ENCODE assay signal across 20 cellular contexts in the genomic region with DNA sequence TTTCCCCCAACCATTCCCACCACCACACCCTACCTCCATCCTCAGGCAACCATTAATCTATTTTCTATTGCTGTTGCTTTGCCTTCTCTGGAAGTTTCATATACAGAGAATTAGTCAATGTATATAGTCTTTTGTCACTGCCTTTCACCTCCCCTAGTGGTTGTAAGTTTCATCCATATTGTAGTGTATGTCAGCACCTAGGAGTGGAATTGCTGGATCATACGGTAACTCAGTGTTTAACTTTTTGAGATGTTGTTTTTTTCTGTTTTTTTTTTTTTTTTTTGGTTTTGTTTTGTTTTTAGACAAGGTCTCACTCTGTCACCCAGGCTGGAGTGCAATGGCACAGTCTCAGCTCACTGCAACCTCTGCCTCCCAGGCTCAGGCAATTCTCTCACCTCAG. TPM values are rescaled to one million over a fixed set of nuclear protein-coding genes. Genes with fewer than 3 reads are reported as not detected.
DNase-seq lines count a peak whose midpoint lies in the region; ATAC-seq and TF ChIP-seq lines count a peak whose summit lies in the region.
"Had no signal": no experiment of that assay in that cellular context is flagged by ENCODE, and none has a peak within 500 bp of the region (broad histone marks: within the 10 kb centered on the region; RNA-seq: fewer than 3 reads in every experiment).

No MANE protein-coding gene starts in this region.

- H3K9me2 ChIP-seq in GM23338 (ENCODE audit: insufficient read depth): no peaks in the 10 kb centered on the region

- peaks cover 5% of the 10 kb centered on the region for H3K4me1 Mint-ChIP-seq in CD8-positive, alpha-beta T cell (ENCODE audit: low read depth)
- H3K4me1 Mint-ChIP-seq in GM23338 (peaks cover 18% of the 10 kb centered on the region), endodermal cell (no peaks in the 10 kb centered on the region)

- H3K36me3 ChIP-seq in CD8-positive, alpha-beta T cell (ENCODE audit: insufficient read depth, low read length): no peaks in the 10 kb centered on the region
- H3K36me3 ChIP-seq in GM23338 (ENCODE audit: insufficient read depth) (no peaks in the 10 kb centered on the region), endodermal cell (ENCODE audit: control insufficient read depth, insufficient read depth, low read length) (no peaks in the 10 kb centered on the region), skeletal muscle tissue (ENCODE audit: control insufficient read depth in 3 of 3, insufficient read depth in 3 of 3, low read length in 3 of 3) (peaks cover 0 to 14% (median 5%) of the 10 kb centered on the region in 3 donors)

- no peaks in the 10 kb centered on the region for H3K9me3 Mint-ChIP-seq in CD8-positive, alpha-beta T cell
- H3K9me3 Mint-ChIP-seq in GM23338: no peaks in the 10 kb centered on the region
- no peaks in the 10 kb centered on the region for H3K9me3 Mint-ChIP-seq in endodermal cell
- H3K9me3 Mint-ChIP-seq: CD8-positive, alpha-beta memory T cell had no signal

- H3K9ac ChIP-seq in endodermal cell (ENCODE audit: extremely low read depth, low read length, poor library complexity, severe bottlenecking) (no peak overlapping the region), skeletal muscle tissue (ENCODE audit: low read depth in 1 of 3, low read length in 3 of 3) (no peak overlapping the region)
- H3K9ac ChIP-seq: BLaER1 treated with 17β-estradiol and CSF1 and Interleukin-3, amounts not matched to agents 10 nM and 100 nM had no signal

- peaks cover 11% of the 10 kb centered on the region for H3F3A ChIP-seq in GM23338 (replicated peaks; ENCODE audit: low read depth)

- DNase-seq in CD8-positive, alpha-beta T cell: no peak
- DNase-seq in GM23338 (ENCODE audit: low spot score) (no peak), endodermal cell (no peak), inferior parietal cortex (ENCODE audit: extremely low spot score) (no peak)
- no peak for DNase-seq in NK-92 treated with Interleukin-12 subunit alpha and Interleukin-12 subunit beta, amount 100 ng/mL, for 24 hours (lab: John Stamatoyannopoulos, UW)
- DNase-seq: CD8-positive, alpha-beta memory T cell; H7; IMR-90; Karpas-422; MG63; NCI-H1048; NCI-H1436; NCI-H1930; NCI-H345; NCI-H524 treated with DMSO at 0.1 percent for 48 hours; SJCRH30 had no signal

- H3K27me3 ChIP-seq in CD8-positive, alpha-beta T cell (ENCODE audit: insufficient read depth, low read length): no peaks in the 10 kb centered on the region
- H3K27me3 ChIP-seq in GM23338 (ENCODE audit: insufficient read depth) (no peaks in the 10 kb centered on the region), endodermal cell (ENCODE audit: control insufficient read depth, insufficient read depth, low read length, poor library complexity, severe bottlenecking) (no peaks in the 10 kb centered on the region), skeletal muscle tissue (ENCODE audit: control insufficient read depth in 3 of 3, insufficient read depth in 3 of 3, low read length in 3 of 3) (no peaks in the 10 kb centered on the region)
- H3K27me3 ChIP-seq: BLaER1 treated with 17β-estradiol and CSF1 and Interleukin-3, amounts not matched to agents 10 nM and 100 nM; MG63; SJCRH30 had no signal

- no peak overlapping the region for H3K4me3 Mint-ChIP-seq in CD8-positive, alpha-beta T cell
- H3K4me3 Mint-ChIP-seq in GM23338: no peak overlapping the region
- H3K4me3 Mint-ChIP-seq in endodermal cell: no peak overlapping the region
- H3K4me3 Mint-ChIP-seq: CD8-positive, alpha-beta memory T cell had no signal

- H3K79me2 ChIP-seq in GM23338 (replicated peaks; ENCODE audit: insufficient read depth): peaks cover 36% of the 10 kb centered on the region

- H3K4me3 ChIP-seq in CD8-positive, alpha-beta T cell (ENCODE audit: low read depth, low read length): no peak overlapping the region
- H3K4me3 ChIP-seq in GM23338: no peak overlapping the region
- no peak overlapping the region for H3K4me3 ChIP-seq in endodermal cell (ENCODE audit: low read length)
- no peak overlapping the region for H3K4me3 ChIP-seq in skeletal muscle tissue (ENCODE audit: low read length in 3 of 3)
- H3K4me3 ChIP-seq: BLaER1 treated with 17β-estradiol and CSF1 and Interleukin-3, amounts not matched to agents 10 nM and 100 nM; MG63; SJCRH30 had no signal

- ATAC-seq in CD8-positive, alpha-beta T cell: no peak
- ATAC-seq in GM23338: no peak
- ATAC-seq in GM19467 (IDR thresholded peaks at IDR 0.05; ENCODE audit: unreplicated experiment): no peak

- no peaks in the 10 kb centered on the region for H3K27me3 Mint-ChIP-seq in CD8-positive, alpha-beta T cell (ENCODE audit: low read depth)
- no peaks in the 10 kb centered on the region for H3K27me3 Mint-ChIP-seq in GM23338 (ENCODE audit: insufficient read depth, low read depth, poor library complexity)
- H3K27me3 Mint-ChIP-seq in endodermal cell (ENCODE audit: insufficient read depth): no peaks in the 10 kb centered on the region
- H3K27me3 Mint-ChIP-seq: CD8-positive, alpha-beta memory T cell had no signal

- H3K9me3 ChIP-seq in CD8-positive, alpha-beta T cell (ENCODE audit: low read length): no peaks in the 10 kb centered on the region
- H3K9me3 ChIP-seq in endodermal cell (ENCODE audit: control insufficient read depth, low read length): no peaks in the 10 kb centered on the region
- no peaks in the 10 kb centered on the region for H3K9me3 ChIP-seq in skeletal muscle tissue (ENCODE audit: control insufficient read depth in 3 of 3, low read length in 3 of 3)
- H3K9me3 ChIP-seq: BLaER1 treated with 17β-estradiol and CSF1 and Interleukin-3, amounts not matched to agents 10 nM and 100 nM; MG63; SJCRH30 had no signal

- H3K27ac ChIP-seq in CD8-positive, alpha-beta T cell (ENCODE audit: low read depth, low read length): no peak overlapping the region
- H3K27ac ChIP-seq in GM23338 (ENCODE audit: low read depth) (peak overlapping the region; percentile 82; the same call in 1 of the 2 replicates), endodermal cell (ENCODE audit: low read depth, low read length) (no peak overlapping the region), skeletal muscle tissue (ENCODE audit: low read depth, low read length) (peak overlapping the region; percentile 7)
- H3K27ac ChIP-seq: BLaER1 treated with 17β-estradiol and CSF1 and Interleukin-3, amounts not matched to agents 10 nM and 100 nM; HL-60; SJCRH30 had no signal

- CTCF ChIA-PET in CD8-positive, alpha-beta T cell (lab: Charles Lee): no interaction called here

- no peak for TF ChIP-seq CTCF in CD8-positive, alpha-beta T cell (IDR thresholded peaks at IDR 0.05)
- TF ChIP-seq CTCF in GM23338 (conservative IDR thresholded peaks at IDR 0.05; ENCODE audit: low read depth in 2 of 2): peak in 1 of 2 experiments; percentile 21; a peak in 1 of 4 replicates
- peak; percentile 43 for TF ChIP-seq CTCF in endodermal cell (conservative IDR thresholded peaks at IDR 0.05)

- peak overlapping the region; percentile 20 for H3K27ac Mint-ChIP-seq in CD8-positive, alpha-beta T cell
- H3K27ac Mint-ChIP-seq in GM23338 (no peak overlapping the region), endodermal cell (no peak overlapping the region)

- H3K36me3 Mint-ChIP-seq in CD8-positive, alpha-beta T cell: peaks cover 16% of the 10 kb centered on the region
- H3K36me3 Mint-ChIP-seq in GM23338 (ENCODE audit: low read depth): peaks cover 12% of the 10 kb centered on the region
- no peaks in the 10 kb centered on the region for H3K36me3 Mint-ChIP-seq in endodermal cell (ENCODE audit: low read depth)

- no peaks in the 10 kb centered on the region for H3K4me1 ChIP-seq in CD8-positive, alpha-beta T cell (ENCODE audit: insufficient read depth, low read length)
- H3K4me1 ChIP-seq in GM23338 (ENCODE audit: insufficient read depth) (peaks cover 15% of the 10 kb centered on the region), endodermal cell (ENCODE audit: control insufficient read depth, insufficient read depth, low read length) (no peaks in the 10 kb centered on the region), skeletal muscle tissue (ENCODE audit: control insufficient read depth in 3 of 3, insufficient read depth in 3 of 3, low read length in 3 of 3) (peaks cover 33 to 38% (median 34%) of the 10 kb centered on the region in 3 donors)

- WGBS in endodermal cell (ENCODE audit: insufficient coverage in 1 of 2, insufficient read length in 1 of 2), 2 experiments: 100% methylated on average over 1 of the region's 1 CpG; no CpG with 5 or more reads in 1 of the 2 experiments

- intact Hi-C loops in CD8-positive, alpha-beta T cell (cut with DNase I, micrococcal nuclease): no loop called here

- no peak overlapping the region for H2AFZ ChIP-seq in GM23338

- no peaks in the 10 kb centered on the region for H4K20me1 ChIP-seq in GM23338 (replicated peaks; ENCODE audit: insufficient read depth)

- POLR2A ChIA-PET in CD8-positive, alpha-beta T cell (lab: Charles Lee): no interaction called here

- H3K4me2 ChIP-seq in GM23338: no peak overlapping the region

TF ChIP-seq in GM23338, 12 proteins besides CTCF, POLR2A, EP300 and RAD21 (continues in another document):
- TF ChIP-seq JUNB (IDR thresholded peaks at IDR 0.05; ENCODE audit: unreplicated experiment): no peak
- TF ChIP-seq ZNF331 (CRISPR knock-in tag; IDR thresholded peaks at IDR 0.05; ENCODE audit: low read depth): no peak
- TF ChIP-seq EZH2 (IDR thresholded peaks at IDR 0.05; ENCODE audit: low read depth, unreplicated experiment): no peak
- TF ChIP-seq NANOG (IDR thresholded peaks at IDR 0.05; ENCODE audit: borderline replicate concordance): no peak
- TF ChIP-seq ZNF114 (CRISPR knock-in tag; IDR thresholded peaks at IDR 0.05): no peak
- TF ChIP-seq STAT1 (IDR thresholded peaks at IDR 0.05; ENCODE audit: unreplicated experiment): no peak

RNA-seq across cellular contexts. Expression of a gene that starts 16.9 kb away (rescaled TPM):
- total RNA-seq in CD8-positive, alpha-beta T cell: 10 to 100 TPM; 14.4 to 14.6 TPM
- total RNA-seq in GM23338 (2014; rRNA removed; shearing (Covaris generic)): 23.9 and 26.8 TPM in 2 replicates
- 5.4 and 5.7 TPM in 2 replicates for polyA plus RNA-seq in GM23338 (2016; fragmentation: Nextera tagmentation; extraction: Ambion mirVana)
- total RNA-seq in endodermal cell (10 to 100 TPM in 1 of 2 donors, 1 to 10 TPM in 1; 9.8 to 15.8 TPM), skeletal muscle tissue (86.1 TPM)
- 6.8 TPM for polyA plus RNA-seq in endodermal cell (2013, experiment 1 of 2)
- 7.8 TPM for polyA plus RNA-seq in endodermal cell (2013, experiment 2 of 2)

Comparison
In these comparisons a context has a peak if more than half of its experiments do, and no peak if none do; other contexts are left out.
1. H3K27ac ChIP-seq: peak in GM23338 (single experiment) and skeletal muscle tissue (single experiment); none in CD8-positive, alpha-beta T cell (single experiment) and endodermal cell (single experiment).